In the genomic region with DNA sequence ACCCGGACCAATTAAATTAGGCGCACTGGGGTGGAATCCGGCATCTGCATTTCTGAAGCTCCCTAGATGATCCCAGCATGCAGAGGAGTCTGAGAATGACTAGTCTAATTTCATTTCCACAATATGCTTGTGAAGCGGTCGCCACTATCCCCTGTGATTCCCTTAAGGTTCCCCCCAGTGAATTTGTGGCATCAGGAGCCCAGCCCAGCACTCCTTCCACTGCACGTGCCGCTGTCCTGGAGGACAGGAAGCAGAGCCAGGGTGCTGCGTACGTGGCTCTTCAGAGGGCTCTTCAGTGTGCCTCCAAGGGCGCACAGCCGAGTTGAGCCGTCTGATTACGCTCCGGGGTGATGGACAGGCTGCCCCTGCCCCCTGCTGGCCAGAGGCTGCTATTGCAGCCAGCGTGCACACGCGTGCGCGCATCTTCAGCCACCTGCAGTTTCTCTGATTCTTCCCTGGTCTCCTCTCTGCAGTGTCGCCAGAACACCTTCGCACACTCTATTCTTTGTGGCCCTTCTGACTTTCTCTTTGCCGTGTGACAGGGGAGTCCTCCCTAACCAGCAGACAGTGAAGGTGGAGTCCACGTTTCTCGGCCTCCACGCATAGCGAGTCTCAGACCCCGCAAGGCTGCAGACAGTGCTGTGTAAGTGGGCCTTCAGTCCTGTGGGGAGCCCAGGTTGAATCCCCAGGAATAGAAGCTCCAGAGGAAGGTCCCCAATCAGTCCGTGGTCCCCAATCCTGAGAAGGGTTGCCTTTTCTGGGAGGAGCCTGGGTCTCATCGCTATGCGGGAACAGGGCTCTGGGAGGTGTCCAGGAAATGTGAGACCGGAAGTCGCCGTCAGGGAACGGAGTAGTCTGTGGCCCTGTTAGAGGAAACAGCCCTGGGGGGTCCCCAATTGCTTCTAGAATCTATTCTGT, we compare ENCODE assay signal across 8 cellular contexts. TPM values are rescaled to one million over a fixed set of nuclear protein-coding genes. Genes with fewer than 3 reads are reported as not detected.
DNase-seq lines count a peak whose midpoint lies in the region; TF ChIP-seq lines count a peak whose summit lies in the region.

No MANE protein-coding gene starts in this region.

- H4K91ac ChIP-seq in trophoblast cell (ENCODE audit: low read depth, low read length), result no peak overlapping the region

- H2BK5ac ChIP-seq in trophoblast cell (ENCODE audit: low read depth, low read length, poor library complexity), result no peak overlapping the region

- DNase-seq in GM04503 (ENCODE audit: low read depth) (peak; percentile 6), HFF-Myc (ENCODE audit: extremely low read depth, low read depth) (peak; percentile 69), MV-4-11 (lab: John Stamatoyannopoulos, UW) (peak; percentile 75), SK-N-DZ (ENCODE audit: low spot score) (peak; percentile 75), head of caudate nucleus (peak; percentile 59 to 89 (median 80)), trophoblast cell (peak; percentile 70 to 87), type B pancreatic cell (ENCODE audit: extremely low spot score, unreplicated experiment) (peak; percentile 87)
- DNase-seq in activated naive CD4-positive, alpha-beta T cell treated with anti-CD3 and anti-CD28 coated beads, Interleukin-2, amount 50 U/mL, for 16 hours, result peak; percentile 86

- peaks cover 2% of the 10 kb centered on the region in 2 experiments for H3K4me1 ChIP-seq in trophoblast cell (ENCODE audit: control insufficient read depth in 1 of 2, insufficient read depth in 2 of 2, low read length in 2 of 2)

- no peak overlapping the region for H3K9ac ChIP-seq in trophoblast cell (ENCODE audit: low read length)

- no peak overlapping the region for H3K14ac ChIP-seq in trophoblast cell (ENCODE audit: low read length)

- no CpG with 5 or more reads among the region's 34 CpGs for WGBS in trophoblast cell (ENCODE audit: extremely low coverage, insufficient coverage, insufficient read length)

- no peak overlapping the region for H3K27ac ChIP-seq in trophoblast cell (ENCODE audit: low read depth, low read length)

- H3K27me3 ChIP-seq in trophoblast cell (ENCODE audit: insufficient read depth, low read length), result no peaks in the 10 kb centered on the region

- H3K4me3 ChIP-seq in HFF-Myc (replicated peaks; ENCODE audit: low read depth, low read length), result no peak overlapping the region
- H3K4me3 ChIP-seq in trophoblast cell (ENCODE audit: low read depth, low read length), result no peak overlapping the region

- H2BK120ac ChIP-seq in trophoblast cell (ENCODE audit: insufficient read depth, low read length, poor library complexity), result no peak overlapping the region

- no peaks in the 10 kb centered on the region for H3K9me3 Mint-ChIP-seq in type B pancreatic cell

- intact Hi-C loops in head of caudate nucleus (cut with DNase I), result no loop called here

- no peaks in the 10 kb centered on the region for H3K36me3 Mint-ChIP-seq in type B pancreatic cell

- no peak overlapping the region for H3K18ac ChIP-seq in trophoblast cell (ENCODE audit: low read length)

- no peak overlapping the region for H3K23ac ChIP-seq in trophoblast cell (ENCODE audit: low read length)

- no peak overlapping the region for H3K27ac Mint-ChIP-seq in type B pancreatic cell

- H3K4me1 Mint-ChIP-seq in type B pancreatic cell (ENCODE audit: unreplicated experiment), result peaks cover 9% of the 10 kb centered on the region

- H3K79me1 ChIP-seq in trophoblast cell (ENCODE audit: low read length), result no peaks in the 10 kb centered on the region

- H3K4me2 ChIP-seq in trophoblast cell (ENCODE audit: low read length), result peak overlapping the region; percentile 70

- no peak overlapping the region for H4K12ac ChIP-seq in trophoblast cell (ENCODE audit: low read depth, low read length)

- peak; percentile 99 for TF ChIP-seq CTCF in HFF-Myc (IDR thresholded peaks at IDR 0.05; ENCODE audit: low read depth, low read length, missing control alignments)
- peak; percentile 100 for TF ChIP-seq CTCF in type B pancreatic cell (conservative IDR thresholded peaks at IDR 0.05)

- H3K36me3 ChIP-seq in trophoblast cell (ENCODE audit: control insufficient read depth in 1 of 2, insufficient read depth in 2 of 2, low read length in 2 of 2), result no peaks in the 10 kb centered on the region

- no peaks in the 10 kb centered on the region for H3K79me2 ChIP-seq in trophoblast cell (ENCODE audit: control insufficient read depth, insufficient read depth, low read length, poor library complexity)

- no peak overlapping the region for H2AK5ac ChIP-seq in trophoblast cell (ENCODE audit: low read length)

- no peak overlapping the region for H4K8ac ChIP-seq in trophoblast cell (ENCODE audit: low read depth, low read length)

- H2BK12ac ChIP-seq in trophoblast cell (ENCODE audit: low read length), result no peak overlapping the region

- H3K4me3 Mint-ChIP-seq in type B pancreatic cell, result peak overlapping the region; percentile 82

- no peaks in the 10 kb centered on the region for H3K9me3 ChIP-seq in trophoblast cell (ENCODE audit: insufficient read depth, low read depth, low read length)

- H3K27me3 Mint-ChIP-seq in type B pancreatic cell, result peaks cover 45% of the 10 kb centered on the region

- H2AFZ ChIP-seq in trophoblast cell (ENCODE audit: insufficient read depth, low read length, poor library complexity), result peak overlapping the region; percentile 30

- no peak overlapping the region for H3K4ac ChIP-seq in trophoblast cell (ENCODE audit: low read depth, low read length)

RNA-seq across cellular contexts. Expression of a gene that starts 16.5 kb away (rescaled TPM):
- not detected in 2 replicates for polyA plus RNA-seq in SK-N-DZ (2014; cell fraction: cytosol; rRNA removed)
- not detected in 2 replicates for polyA plus RNA-seq in SK-N-DZ (2014; cell fraction: nucleus; rRNA removed)
- polyA plus RNA-seq in trophoblast cell (2013), result not detected in 2 replicates
- not detected in 2 replicates for total RNA-seq in type B pancreatic cell (ENCODE audit: low replicate concordance)

RNA-seq across cellular contexts. Expression of a gene that starts 32.4 kb away (rescaled TPM):
- polyA plus RNA-seq in SK-N-DZ (2014; cell fraction: cytosol; rRNA removed), result not detected in 2 replicates
- polyA plus RNA-seq in SK-N-DZ (2014; cell fraction: nucleus; rRNA removed), result not detected in 2 replicates
- 49.6 and 56.7 TPM in 2 replicates for polyA plus RNA-seq in trophoblast cell (2013)
- not detected in 2 replicates for total RNA-seq in type B pancreatic cell (ENCODE audit: low replicate concordance)

Comparison
In these comparisons a context has a peak if more than half of its experiments do, and no peak if none do; other contexts are left out.
1. DNase-seq: peak in every context shown above with its lines; median percentile 87 in type B pancreatic cell; 86 in activated naive CD4-positive, alpha-beta T cell treated with anti-CD3 and anti-CD28 coated beads, Interleukin-2, amount 50 U/mL, for 16 hours; 80 in head of caudate nucleus; 78 in trophoblast cell; 75 in MV-4-11; 75 in SK-N-DZ; 69 in HFF-Myc; 6 in GM04503.